1 cellular context compared by ENCODE assay signal in the genomic region with DNA sequence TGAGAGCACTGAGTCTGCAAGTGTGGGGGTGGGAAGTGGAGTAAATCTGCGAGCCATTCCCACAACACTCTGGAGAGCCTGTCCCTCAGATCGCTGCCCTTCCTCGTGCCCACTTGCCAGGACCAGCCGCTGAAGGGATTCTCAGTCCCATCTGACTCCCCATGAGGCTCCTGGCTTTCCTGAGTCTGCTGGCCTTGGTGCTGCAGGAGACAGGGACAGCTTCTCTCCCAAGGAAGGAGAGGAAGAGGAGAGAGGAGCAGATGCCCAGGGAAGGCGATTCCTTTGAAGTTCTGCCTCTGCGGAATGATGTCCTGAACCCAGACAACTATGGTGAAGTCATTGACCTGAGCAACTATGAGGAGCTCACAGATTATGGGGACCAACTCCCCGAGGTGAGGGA.
TF ChIP-seq lines count a peak whose summit lies in the region.

No MANE protein-coding gene starts in this region.

TF ChIP-seq in GM23338, 12 proteins besides CTCF, POLR2A, EP300 and RAD21:
- TF ChIP-seq, protein P1, sequence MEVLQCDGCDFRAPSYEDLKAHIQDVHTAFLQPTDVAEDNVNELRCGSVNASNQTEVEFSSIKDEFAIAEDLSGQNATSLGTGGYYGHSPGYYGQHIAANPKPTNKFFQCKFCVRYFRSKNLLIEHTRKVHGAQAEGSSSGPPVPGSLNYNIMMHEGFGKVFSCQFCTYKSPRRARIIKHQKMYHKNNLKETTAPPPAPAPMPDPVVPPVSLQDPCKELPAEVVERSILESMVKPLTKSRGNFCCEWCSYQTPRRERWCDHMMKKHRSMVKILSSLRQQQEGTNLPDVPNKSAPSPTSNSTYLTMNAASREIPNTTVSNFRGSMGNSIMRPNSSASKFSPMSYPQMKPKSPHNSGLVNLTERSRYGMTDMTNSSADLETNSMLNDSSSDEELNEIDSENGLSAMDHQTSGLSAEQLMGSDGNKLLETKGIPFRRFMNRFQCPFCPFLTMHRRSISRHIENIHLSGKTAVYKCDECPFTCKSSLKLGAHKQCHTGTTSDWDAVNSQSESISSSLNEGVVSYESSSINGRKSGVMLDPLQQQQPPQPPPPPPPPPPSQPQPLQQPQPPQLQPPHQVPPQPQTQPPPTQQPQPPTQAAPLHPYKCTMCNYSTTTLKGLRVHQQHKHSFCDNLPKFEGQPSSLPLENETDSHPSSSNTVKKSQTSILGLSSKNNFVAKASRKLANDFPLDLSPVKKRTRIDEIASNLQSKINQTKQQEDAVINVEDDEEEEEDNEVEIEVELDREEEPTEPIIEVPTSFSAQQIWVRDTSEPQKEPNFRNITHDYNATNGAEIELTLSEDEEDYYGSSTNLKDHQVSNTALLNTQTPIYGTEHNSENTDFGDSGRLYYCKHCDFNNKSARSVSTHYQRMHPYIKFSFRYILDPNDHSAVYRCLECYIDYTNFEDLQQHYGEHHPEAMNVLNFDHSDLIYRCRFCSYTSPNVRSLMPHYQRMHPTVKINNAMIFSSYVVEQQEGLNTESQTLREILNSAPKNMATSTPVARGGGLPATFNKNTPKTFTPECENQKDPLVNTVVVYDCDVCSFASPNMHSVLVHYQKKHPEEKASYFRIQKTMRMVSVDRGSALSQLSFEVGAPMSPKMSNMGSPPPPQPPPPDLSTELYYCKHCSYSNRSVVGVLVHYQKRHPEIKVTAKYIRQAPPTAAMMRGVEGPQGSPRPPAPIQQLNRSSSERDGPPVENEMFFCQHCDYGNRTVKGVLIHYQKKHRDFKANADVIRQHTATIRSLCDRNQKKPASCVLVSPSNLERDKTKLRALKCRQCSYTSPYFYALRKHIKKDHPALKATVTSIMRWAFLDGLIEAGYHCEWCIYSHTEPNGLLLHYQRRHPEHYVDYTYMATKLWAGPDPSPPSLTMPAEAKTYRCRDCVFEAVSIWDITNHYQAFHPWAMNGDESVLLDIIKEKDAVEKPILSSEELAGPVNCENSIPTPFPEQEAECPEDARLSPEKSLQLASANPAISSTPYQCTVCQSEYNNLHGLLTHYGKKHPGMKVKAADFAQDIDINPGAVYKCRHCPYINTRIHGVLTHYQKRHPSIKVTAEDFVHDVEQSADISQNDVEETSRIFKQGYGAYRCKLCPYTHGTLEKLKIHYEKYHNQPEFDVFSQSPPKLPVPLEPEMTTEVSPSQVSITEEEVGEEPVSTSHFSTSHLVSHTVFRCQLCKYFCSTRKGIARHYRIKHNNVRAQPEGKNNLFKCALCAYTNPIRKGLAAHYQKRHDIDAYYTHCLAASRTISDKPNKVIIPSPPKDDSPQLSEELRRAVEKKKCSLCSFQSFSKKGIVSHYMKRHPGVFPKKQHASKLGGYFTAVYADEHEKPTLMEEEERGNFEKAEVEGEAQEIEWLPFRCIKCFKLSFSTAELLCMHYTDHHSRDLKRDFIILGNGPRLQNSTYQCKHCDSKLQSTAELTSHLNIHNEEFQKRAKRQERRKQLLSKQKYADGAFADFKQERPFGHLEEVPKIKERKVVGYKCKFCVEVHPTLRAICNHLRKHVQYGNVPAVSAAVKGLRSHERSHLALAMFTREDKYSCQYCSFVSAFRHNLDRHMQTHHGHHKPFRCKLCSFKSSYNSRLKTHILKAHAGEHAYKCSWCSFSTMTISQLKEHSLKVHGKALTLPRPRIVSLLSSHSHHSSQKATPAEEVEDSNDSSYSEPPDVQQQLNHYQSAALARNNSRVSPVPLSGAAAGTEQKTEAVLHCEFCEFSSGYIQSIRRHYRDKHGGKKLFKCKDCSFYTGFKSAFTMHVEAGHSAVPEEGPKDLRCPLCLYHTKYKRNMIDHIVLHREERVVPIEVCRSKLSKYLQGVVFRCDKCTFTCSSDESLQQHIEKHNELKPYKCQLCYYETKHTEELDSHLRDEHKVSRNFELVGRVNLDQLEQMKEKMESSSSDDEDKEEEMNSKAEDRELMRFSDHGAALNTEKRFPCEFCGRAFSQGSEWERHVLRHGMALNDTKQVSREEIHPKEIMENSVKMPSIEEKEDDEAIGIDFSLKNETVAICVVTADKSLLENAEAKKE (CRISPR knock-in tag; IDR thresholded peaks at IDR 0.05) = no peak
- TF ChIP-seq STAT1 (IDR thresholded peaks at IDR 0.05; ENCODE audit: unreplicated experiment) (no peak), CREB1 (CRISPR knock-in tag; IDR thresholded peaks at IDR 0.05; ENCODE audit: low read depth) (no peak), ZNF114 (CRISPR knock-in tag; IDR thresholded peaks at IDR 0.05) (no peak), NANOG (IDR thresholded peaks at IDR 0.05; ENCODE audit: borderline replicate concordance) (no peak), POLR2AphosphoS5 (IDR thresholded peaks at IDR 0.05; ENCODE audit: low read depth) (no peak), JUNB (IDR thresholded peaks at IDR 0.05; ENCODE audit: unreplicated experiment) (no peak), EZH2phosphoT487 (IDR thresholded peaks at IDR 0.05; ENCODE audit: unreplicated experiment) (no peak), ZNF331 (CRISPR knock-in tag; IDR thresholded peaks at IDR 0.05; ENCODE audit: low read depth) (no peak), EZH2 (IDR thresholded peaks at IDR 0.05; ENCODE audit: low read depth, unreplicated experiment) (no peak)
- TF ChIP-seq, protein P2, sequence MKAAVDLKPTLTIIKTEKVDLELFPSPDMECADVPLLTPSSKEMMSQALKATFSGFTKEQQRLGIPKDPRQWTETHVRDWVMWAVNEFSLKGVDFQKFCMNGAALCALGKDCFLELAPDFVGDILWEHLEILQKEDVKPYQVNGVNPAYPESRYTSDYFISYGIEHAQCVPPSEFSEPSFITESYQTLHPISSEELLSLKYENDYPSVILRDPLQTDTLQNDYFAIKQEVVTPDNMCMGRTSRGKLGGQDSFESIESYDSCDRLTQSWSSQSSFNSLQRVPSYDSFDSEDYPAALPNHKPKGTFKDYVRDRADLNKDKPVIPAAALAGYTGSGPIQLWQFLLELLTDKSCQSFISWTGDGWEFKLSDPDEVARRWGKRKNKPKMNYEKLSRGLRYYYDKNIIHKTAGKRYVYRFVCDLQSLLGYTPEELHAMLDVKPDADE (IDR thresholded peaks at IDR 0.05) = no peak
- TF ChIP-seq, protein P3, sequence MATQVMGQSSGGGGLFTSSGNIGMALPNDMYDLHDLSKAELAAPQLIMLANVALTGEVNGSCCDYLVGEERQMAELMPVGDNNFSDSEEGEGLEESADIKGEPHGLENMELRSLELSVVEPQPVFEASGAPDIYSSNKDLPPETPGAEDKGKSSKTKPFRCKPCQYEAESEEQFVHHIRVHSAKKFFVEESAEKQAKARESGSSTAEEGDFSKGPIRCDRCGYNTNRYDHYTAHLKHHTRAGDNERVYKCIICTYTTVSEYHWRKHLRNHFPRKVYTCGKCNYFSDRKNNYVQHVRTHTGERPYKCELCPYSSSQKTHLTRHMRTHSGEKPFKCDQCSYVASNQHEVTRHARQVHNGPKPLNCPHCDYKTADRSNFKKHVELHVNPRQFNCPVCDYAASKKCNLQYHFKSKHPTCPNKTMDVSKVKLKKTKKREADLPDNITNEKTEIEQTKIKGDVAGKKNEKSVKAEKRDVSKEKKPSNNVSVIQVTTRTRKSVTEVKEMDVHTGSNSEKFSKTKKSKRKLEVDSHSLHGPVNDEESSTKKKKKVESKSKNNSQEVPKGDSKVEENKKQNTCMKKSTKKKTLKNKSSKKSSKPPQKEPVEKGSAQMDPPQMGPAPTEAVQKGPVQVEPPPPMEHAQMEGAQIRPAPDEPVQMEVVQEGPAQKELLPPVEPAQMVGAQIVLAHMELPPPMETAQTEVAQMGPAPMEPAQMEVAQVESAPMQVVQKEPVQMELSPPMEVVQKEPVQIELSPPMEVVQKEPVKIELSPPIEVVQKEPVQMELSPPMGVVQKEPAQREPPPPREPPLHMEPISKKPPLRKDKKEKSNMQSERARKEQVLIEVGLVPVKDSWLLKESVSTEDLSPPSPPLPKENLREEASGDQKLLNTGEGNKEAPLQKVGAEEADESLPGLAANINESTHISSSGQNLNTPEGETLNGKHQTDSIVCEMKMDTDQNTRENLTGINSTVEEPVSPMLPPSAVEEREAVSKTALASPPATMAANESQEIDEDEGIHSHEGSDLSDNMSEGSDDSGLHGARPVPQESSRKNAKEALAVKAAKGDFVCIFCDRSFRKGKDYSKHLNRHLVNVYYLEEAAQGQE (IDR thresholded peaks at IDR 0.05; ENCODE audit: unreplicated experiment) = no peak
TF ChIP-seq in GM23338: peak in this region for 0.
